In genomic region chr5:16013334-16014065, GRCh38 we compare ENCODE assay signal across 26 cellular contexts.
DNase-seq lines count a peak whose midpoint lies in the region; ATAC-seq lines count a peak whose summit lies in the region.
"Had no signal": no experiment of that assay in that cellular context is flagged by ENCODE, and none has a peak within 500 bp of the region (broad histone marks: within the 10 kb centered on the region; RNA-seq: fewer than 3 reads in every experiment).

No MANE protein-coding gene starts in this region.

- no peak for ATAC-seq in sciatic nerve
- ATAC-seq in GM19035 (IDR thresholded peaks at IDR 0.05; ENCODE audit: unreplicated experiment) = no peak
- ATAC-seq: heart left ventricle had no signal

- intact Hi-C loops in sciatic nerve (cut with DNase I) = no loop called here

- DNase-seq in EL (peak; percentile 46), LHCN-M2 (ENCODE audit: low read depth) (peak; percentile 61), astrocyte of the hippocampus (ENCODE audit: low read depth, low spot score) (peak; percentile 11), iris pigment epithelial cell (ENCODE audit: low read depth) (peak; percentile 8), ureter (ENCODE audit: low spot score) (no peak), sciatic nerve (ENCODE audit: low spot score) (no peak)
- DNase-seq: activated B cell treated with CpG ODN at 0.5 μM for 24 hours; activated CD4-positive, alpha-beta T cell treated with anti-CD3 and anti-CD28 coated beads, Interleukin-2, amount 10 ng/mL, durations not matched to agents 7 days and 5 days; activated effector memory CD4-positive, alpha-beta T cell treated with Interleukin-2 at 50 U/mL for 16 hours; activated T-cell treated with anti-CD3 and anti-CD28 coated beads, Interleukin-2, amount 50 U/mL, for 1 hour; C1 segment of cervical spinal cord; COR-L47; DMS79; effector memory CD4-positive, alpha-beta T cell; erythroblast; H7; heart left ventricle; kidney; NCI-H1436 treated with DMSO at 0.1 percent for 48 hours; NCI-H446; OCI-M1; sigmoid colon; stimulated activated CD4-positive, alpha-beta T cell treated with anti-CD3 and anti-CD28 coated beads, Interleukin-4, amount 100 ng/mL, for 24 hours; T-helper 1 cell; thyroid gland had no signal

Comparison
In these comparisons a context has a peak if more than half of its experiments do, and no peak if none do; other contexts are left out.
1. DNase-seq: peak in EL (single experiment), LHCN-M2 (single experiment), astrocyte of the hippocampus (single experiment) and iris pigment epithelial cell (single experiment); none in ureter (single experiment) and sciatic nerve (single experiment).